ENCODE assay signal across 24 cellular contexts in genomic region chr17:15952048-15952532, GRCh38. TPM values are rescaled to one million over a fixed set of nuclear protein-coding genes. Genes with fewer than 3 reads are reported as not detected.
"Had no signal": no experiment of that assay in that cellular context is flagged by ENCODE, and none has a peak within 500 bp of the region (broad histone marks: within the 10 kb centered on the region; RNA-seq: fewer than 3 reads in every experiment).

No MANE protein-coding gene starts in this region.

- H3K9me3 ChIP-seq: body of pancreas, heart right ventricle, left lung, testis, vagina had no signal

- ATAC-seq: body of pancreas; left lung; naive thymus-derived CD8-positive, alpha-beta T cell had no signal

- H3K36me3 ChIP-seq: cardiac muscle cell, heart right ventricle, neural progenitor cell, vagina had no signal

- H3K4me1 ChIP-seq: body of pancreas, neural progenitor cell, testis, vagina had no signal

- H3K27ac Mint-ChIP-seq: activated CD4-positive, alpha-beta memory T cell treated with anti-CD3 and anti-CD28 coated beads for 36 hours; activated naive CD4-positive, alpha-beta T cell treated with anti-CD3 and anti-CD28 coated beads, Interleukin-2, amount 50 U/mL, for 24 hours; neural progenitor cell; progenitor cell of endocrine pancreas; type B pancreatic cell had no signal

- H3K27me3 ChIP-seq: body of pancreas, heart right ventricle, left lung, testis, vagina had no signal

- H3K27me3 Mint-ChIP-seq: activated naive CD4-positive, alpha-beta T cell treated with anti-CD3 and anti-CD28 coated beads, Interleukin-2, amount 50 U/mL, for 24 hours had no signal

- H3K4me2 ChIP-seq: neural progenitor cell had no signal

- H3K36me3 Mint-ChIP-seq: activated CD4-positive, alpha-beta memory T cell treated with anti-CD3 and anti-CD28 coated beads for 36 hours; activated naive CD4-positive, alpha-beta T cell treated with anti-CD3 and anti-CD28 coated beads, Interleukin-2, amount 50 U/mL, for 24 hours; naive thymus-derived CD8-positive, alpha-beta T cell; neural progenitor cell; type B pancreatic cell had no signal

- H3K9me3 Mint-ChIP-seq: activated CD4-positive, alpha-beta memory T cell treated with anti-CD3 and anti-CD28 coated beads for 36 hours; activated naive CD4-positive, alpha-beta T cell treated with anti-CD3 and anti-CD28 coated beads, Interleukin-2, amount 50 U/mL, for 24 hours; naive thymus-derived CD8-positive, alpha-beta T cell; neural progenitor cell; type B pancreatic cell had no signal

- H3K9ac ChIP-seq: neural progenitor cell had no signal

- H3K27ac ChIP-seq: body of pancreas, cardiac muscle cell, heart right ventricle, left lung, neural progenitor cell, testis, vagina had no signal

- DNase-seq: activated CD4-positive, alpha-beta memory T cell treated with anti-CD3 and anti-CD28 coated beads for 36 hours; activated CD4-positive, alpha-beta T cell treated with anti-CD3 and anti-CD28 coated beads for 4 hours; activated CD4-positive, CD25-positive, alpha-beta regulatory T cell; activated gamma-delta T cell; activated T-cell treated with anti-CD3 and anti-CD28 coated beads, Interleukin-2, amount 50 U/mL, for 48 hours; anterior cingulate cortex; body of pancreas; dermis blood vessel endothelial cell; effector CD8-positive, alpha-beta T cell; foreskin fibroblast; heart right ventricle; left lung; naive thymus-derived CD8-positive, alpha-beta T cell; retina; stimulated activated CD4-positive, alpha-beta T cell treated with anti-CD3 and anti-CD28 coated beads, Interleukin-4, amount 100 ng/mL, for 1 hour; stimulated activated naive CD4-positive, alpha-beta T cell; testis had no signal

- H3K4me3 ChIP-seq: body of pancreas, cardiac muscle cell, heart right ventricle, left lung, lung, neural progenitor cell, testis, vagina had no signal

- H3K4me3 Mint-ChIP-seq: activated CD4-positive, alpha-beta memory T cell treated with anti-CD3 and anti-CD28 coated beads for 36 hours; activated naive CD4-positive, alpha-beta T cell treated with anti-CD3 and anti-CD28 coated beads, Interleukin-2, amount 50 U/mL, for 24 hours; naive thymus-derived CD8-positive, alpha-beta T cell; neural progenitor cell; type B pancreatic cell had no signal

- H2AFZ ChIP-seq: neural progenitor cell had no signal

RNA-seq across cellular contexts. Expression of gene ADORA2B, which starts 7.2 kb away (rescaled TPM):
- total RNA-seq: naive thymus-derived CD8-positive, alpha-beta T cell had no signal
